In genomic region chr21:42009018-42009830, GRCh38 we compare ENCODE assay signal across 1 cellular context.
TF ChIP-seq lines count a peak whose summit lies in the region.

No MANE protein-coding gene starts in this region.

TF ChIP-seq in HepG2, 621 proteins besides CTCF, POLR2A, EP300 and RAD21 (continued from another document and continues in another):
- TF ChIP-seq ZNF687 (CRISPR knock-in tag; IDR thresholded peaks at IDR 0.05) (peak; percentile 87), PHF21A (CRISPR knock-in tag; IDR thresholded peaks at IDR 0.05) (no peak; the same call in 1 of the 2 replicates), ZNF678 (CRISPR knock-in tag; IDR thresholded peaks at IDR 0.05) (no peak), PRDM4 (CRISPR knock-in tag; IDR thresholded peaks at IDR 0.05; ENCODE audit: borderline replicate concordance) (no peak), NR0B2 (CRISPR knock-in tag; IDR thresholded peaks at IDR 0.05) (no peak), ARID4A (CRISPR knock-in tag; IDR thresholded peaks at IDR 0.05; ENCODE audit: borderline replicate concordance) (peak; percentile 25; the same call in 1 of the 2 replicates), ZNF430 (CRISPR knock-in tag; IDR thresholded peaks at IDR 0.05) (no peak; the same call in 1 of the 2 replicates), ZNF468 (CRISPR knock-in tag; IDR thresholded peaks at IDR 0.05) (no peak), RXRA (CRISPR knock-in tag; IDR thresholded peaks at IDR 0.05) (0 out of 2 replicates have a peak, but pooled peaks have one; percentile 46), ZNF17 (CRISPR knock-in tag; IDR thresholded peaks at IDR 0.05) (no peak), ZBTB10 (CRISPR knock-in tag; IDR thresholded peaks at IDR 0.05; ENCODE audit: borderline replicate concordance) (no peak), HNRNPUL1 (IDR thresholded peaks at IDR 0.05; ENCODE audit: low read depth, low read length) (no peak), NFE2L2 (IDR thresholded peaks at IDR 0.05; ENCODE audit: low read length) (no peak), ZNF441 (CRISPR knock-in tag; IDR thresholded peaks at IDR 0.05; ENCODE audit: borderline replicate concordance) (no peak), KIAA2018 (CRISPR knock-in tag; IDR thresholded peaks at IDR 0.05; ENCODE audit: borderline replicate concordance) (no peak), BHLHE40 (IDR thresholded peaks at IDR 0.05; ENCODE audit: low read length) (peak; percentile 39), SP4 (CRISPR knock-in tag; IDR thresholded peaks at IDR 0.05) (no peak), ZBTB7B (CRISPR knock-in tag; IDR thresholded peaks at IDR 0.05) (peak; percentile 54; the same call in 1 of the 2 replicates), RARA (CRISPR knock-in tag; IDR thresholded peaks at IDR 0.05) (no peak), FOXC1 (CRISPR knock-in tag; IDR thresholded peaks at IDR 0.05; ENCODE audit: borderline replicate concordance) (no peak), ZNF512 (CRISPR knock-in tag; IDR thresholded peaks at IDR 0.05) (no peak), ATAD3A (CRISPR knock-in tag; IDR thresholded peaks at IDR 0.05) (no peak), CEBPB (IDR thresholded peaks at IDR 0.05; ENCODE audit: borderline replicate concordance, low read depth, low read length) (peak; percentile 41), ADNP (CRISPR knock-in tag; IDR thresholded peaks at IDR 0.05) (no peak), ZNF263 (CRISPR knock-in tag; IDR thresholded peaks at IDR 0.05) (no peak), DPF2 (CRISPR knock-in tag; IDR thresholded peaks at IDR 0.05; ENCODE audit: borderline replicate concordance, low read depth) (no peak), STAG1 (CRISPR knock-in tag; IDR thresholded peaks at IDR 0.05) (0 out of 2 replicates have a peak, but pooled peaks have one; percentile 2), PAX8 (CRISPR knock-in tag; IDR thresholded peaks at IDR 0.05; ENCODE audit: borderline replicate concordance) (no peak), ZNF44 (CRISPR knock-in tag; IDR thresholded peaks at IDR 0.05) (0 out of 2 replicates have a peak, but pooled peaks have one; percentile 53), MED13 (CRISPR knock-in tag; IDR thresholded peaks at IDR 0.05) (no peak)
